In the genomic region with DNA sequence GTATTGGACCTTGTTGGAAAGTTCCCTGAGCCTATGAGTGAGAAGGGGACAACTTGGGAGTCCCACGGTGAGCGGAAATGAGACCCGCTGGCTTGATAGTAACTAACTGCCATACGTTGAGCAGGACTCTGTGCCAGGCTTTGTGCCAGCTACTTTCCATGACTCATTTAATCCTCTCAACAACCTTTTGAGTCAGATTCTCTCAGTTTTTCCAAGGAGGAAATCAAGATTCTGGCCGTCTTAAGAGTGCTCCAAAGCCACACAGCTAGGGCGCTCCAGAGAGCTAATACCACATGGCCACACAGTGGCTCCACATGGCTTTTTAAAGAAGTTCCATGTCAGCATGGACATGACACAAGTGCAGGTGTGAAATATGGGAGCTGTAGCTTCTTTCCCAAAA, we compare ENCODE assay signal across 18 cellular contexts. TPM values are rescaled to one million over a fixed set of nuclear protein-coding genes. Genes with fewer than 3 reads are reported as not detected.
DNase-seq lines count a peak whose midpoint lies in the region; ATAC-seq, FAIRE-seq and TF ChIP-seq lines count a peak whose summit lies in the region.
"Had no signal": no experiment of that assay in that cellular context is flagged by ENCODE, and none has a peak within 500 bp of the region (broad histone marks: within the 10 kb centered on the region; RNA-seq: fewer than 3 reads in every experiment).

No MANE protein-coding gene starts in this region.

- FAIRE-seq in HepG2 (lab: Jason Lieb, UNC) (no peak), endothelial cell of umbilical vein (lab: Jason Lieb, UNC) (no peak)
- FAIRE-seq: keratinocyte, RCC 7860 had no signal

- H3K9me1 ChIP-seq in endothelial cell of umbilical vein (replicated peaks; ENCODE audit: control insufficient read depth, extremely low read depth, insufficient read depth, low read length) = no peaks in the 10 kb centered on the region

- in situ Hi-C loops in HepG2 (cut with HindIII; ENCODE audit: extremely low pct_ligation_motif_present, low pct_unique_long_range_greater_than_20kb) = no loop called here

- H3K4me1 Mint-ChIP-seq in stimulated activated effector memory CD8-positive, alpha-beta T cell treated with anti-CD3 and anti-CD28 coated beads, Interleukin-12 subunit alpha, Interleukin-12 subunit beta, amount 100 ng/mL, for 72 hours = no peaks in the 10 kb centered on the region

- CTCF ChIA-PET in HepG2 (lab: Yijun Ruan, JAX; ENCODE audit: low intra/inter-chr PET ratio, low total read pairs) (no interaction called here), endothelial cell of umbilical vein (lab: Charles Lee) (interaction anchor here (1.0 to 2.2 kb wide), 8 partner anchors 10 to 258 kb away, joined by 3 to 9 read pairs (median 4); no protein-coding TSS in a partner anchor), OCI-LY7 (lab: Charles Lee; ENCODE audit: unreplicated experiment) (no interaction called here)

- POLR2A ChIA-PET in HepG2 (lab: Yijun Ruan, JAX) = no interaction called here
- POLR2A ChIA-PET in endothelial cell of umbilical vein (lab: Charles Lee) = no interaction called here
- POLR2A ChIA-PET in OCI-LY7 (lab: Charles Lee) = interaction anchor here (0.6 to 0.7 kb wide), 2 partner anchors 29 to 35 kb away, joined by 4 read pairs; no protein-coding TSS in a partner anchor

- no peak overlapping the region for H2AFZ ChIP-seq in HepG2 (ENCODE audit: low read length)
- no peak overlapping the region for H2AFZ ChIP-seq in endothelial cell of umbilical vein (ENCODE audit: low read depth, low read length)
- H2AFZ ChIP-seq in OCI-LY7 (ENCODE audit: low read length) = no peak overlapping the region

- H3K79me2 ChIP-seq in HepG2 (ENCODE audit: insufficient read depth, low read length) (no peaks in the 10 kb centered on the region), endothelial cell of umbilical vein (ENCODE audit: control insufficient read depth, insufficient read depth, low read length) (no peaks in the 10 kb centered on the region), OCI-LY7 (ENCODE audit: insufficient read depth, low read depth, low read length) (no peaks in the 10 kb centered on the region)

- intact Hi-C loops in HepG2 (cut with micrococcal nuclease; ENCODE audit: unreplicated experiment) = no loop called here
- intact Hi-C loops in right lobe of liver (cut with DNase I) = loop anchor here in 1 of 2 donors (10.0 kb wide), 1 partner anchor 248 kb away; no protein-coding TSS in a partner anchor
- intact Hi-C loops in endothelial cell of umbilical vein (cut with micrococcal nuclease) = no loop called here
- intact Hi-C loops in OCI-LY7 (cut with micrococcal nuclease; ENCODE audit: unreplicated experiment) = no loop called here

- peaks cover 4% of the 10 kb centered on the region for H3K9me3 Mint-ChIP-seq in stimulated activated effector memory CD8-positive, alpha-beta T cell treated with anti-CD3 and anti-CD28 coated beads, Interleukin-12 subunit alpha, Interleukin-12 subunit beta, amount 100 ng/mL, for 72 hours

- no peak for TF ChIP-seq CTCF in HepG2 (CRISPR knock-in tag; IDR thresholded peaks at IDR 0.05)
- TF ChIP-seq CTCF in right lobe of liver (IDR thresholded peaks at IDR 0.05) = no peak
- no peak for TF ChIP-seq CTCF in endothelial cell of umbilical vein (IDR thresholded peaks at IDR 0.05; ENCODE audit: extremely low read depth in 1 of 2, insufficient read depth in 1 of 2, low read depth in 1 of 2, low read length in 2 of 2)
- no peak for TF ChIP-seq CTCF in OCI-LY7 (conservative IDR thresholded peaks at IDR 0.05; ENCODE audit: low read length)

- no peaks in the 10 kb centered on the region for H3K27me3 ChIP-seq in HepG2 (ENCODE audit: control insufficient read depth in 1 of 2, insufficient read depth in 2 of 2, low read length in 2 of 2)
- no peaks in the 10 kb centered on the region for H3K27me3 ChIP-seq in right lobe of liver
- no peaks in the 10 kb centered on the region for H3K27me3 ChIP-seq in endothelial cell of umbilical vein (ENCODE audit: control insufficient read depth in 2 of 2, insufficient read depth in 2 of 2, low read length in 2 of 2)
- H3K27me3 ChIP-seq: body of pancreas had no signal

- BruUV-seq in HepG2 (replicated peaks; lab: Mats Ljungman, UMichigan) (no TSS peak), endothelial cell of umbilical vein (replicated peaks; lab: Mats Ljungman, UMichigan) (no TSS peak), OCI-LY7 (replicated peaks; lab: Mats Ljungman, UMichigan) (no TSS peak)

- H3K36me3 ChIP-seq in HepG2 (replicated peaks in 1 of 2; ENCODE audit: control insufficient read depth in 1 of 2, insufficient read depth in 2 of 2, low read length in 2 of 2) (no peaks in the 10 kb centered on the region), right lobe of liver (no peaks in the 10 kb centered on the region), endothelial cell of umbilical vein (ENCODE audit: control insufficient read depth in 2 of 2, extremely low read depth in 1 of 2, insufficient read depth in 2 of 2, low read length in 2 of 2) (peaks cover 11 to 22% of the 10 kb centered on the region in 2 experiments), OCI-LY7 (ENCODE audit: insufficient read depth, low read length) (0 out of 2 replicates have a peak, but pooled peaks cover 4% of the 10 kb centered on the region)
- H3K36me3 ChIP-seq: thoracic aorta had no signal

- H3K9me2 ChIP-seq in OCI-LY7 (ENCODE audit: insufficient read depth, low read length) = no peaks in the 10 kb centered on the region

- DNase-seq in HepG2 (ENCODE audit: low spot score) (no peak), right lobe of liver (no peak), NCI-H226 (peak; percentile 10), endothelial cell of umbilical vein (ENCODE audit: low read depth, low spot score) (peak; percentile 63), OCI-LY7 (ENCODE audit: low spot score) (no peak), SK-N-DZ (ENCODE audit: low spot score) (no peak)
- no peak for DNase-seq in stimulated activated effector memory CD8-positive, alpha-beta T cell treated with anti-CD3 and anti-CD28 coated beads, Interleukin-12 subunit alpha, Interleukin-12 subunit beta, amount 100 ng/mL, for 72 hours (ENCODE audit: low spot score in 2 of 2)
- DNase-seq: activated CD4-positive, alpha-beta T cell treated with anti-CD3 and anti-CD28 coated beads, Interleukin-2, amount 50 U/mL, for 1 hour; body of pancreas; Kasumi-1; NCI-H187; NCI-H510A treated with DMSO at 0.1 percent for 48 hours; posterior cingulate gyrus had no signal

- TF ChIP-seq EP300 in HepG2 (IDR thresholded peaks at IDR 0.05; ENCODE audit: low read depth in 2 of 2, low read length in 2 of 2) = no peak
- no peak for TF ChIP-seq EP300 in HepG2 (CRISPR knock-in tag; IDR thresholded peaks at IDR 0.05; ENCODE audit: borderline replicate concordance)

- H3K4me1 ChIP-seq in HepG2 (ENCODE audit: insufficient read depth, low read length) = no peaks in the 10 kb centered on the region
- H3K4me1 ChIP-seq in right lobe of liver = peaks cover 0 to 4% (median 0%) of the 10 kb centered on the region in 4 donors
- H3K4me1 ChIP-seq in endothelial cell of umbilical vein (ENCODE audit: control insufficient read depth, extremely low read depth, insufficient read depth, low read length) = no peaks in the 10 kb centered on the region
- no peaks in the 10 kb centered on the region for H3K4me1 ChIP-seq in OCI-LY7 (ENCODE audit: insufficient read depth, low read length, poor library complexity, severe bottlenecking)
- H3K4me1 ChIP-seq: body of pancreas had no signal

- TF ChIP-seq RAD21 in HepG2 (CRISPR knock-in tag; IDR thresholded peaks at IDR 0.05) = no peak

- H3K4me3 ChIP-seq in HepG2 (replicated peaks in 1 of 3; ENCODE audit: insufficient read depth in 1 of 3, low read depth in 2 of 3, low read length in 3 of 3) = no peak overlapping the region
- no peak overlapping the region for H3K4me3 ChIP-seq in right lobe of liver
- H3K4me3 ChIP-seq in endothelial cell of umbilical vein (replicated peaks in 1 of 3; ENCODE audit: insufficient read depth in 1 of 3, low read depth in 1 of 3, low read length in 3 of 3) = no peak overlapping the region
- no peak overlapping the region for H3K4me3 ChIP-seq in OCI-LY7 (ENCODE audit: low read depth, low read length, poor library complexity, severe bottlenecking)
- H3K4me3 ChIP-seq: body of pancreas, thoracic aorta had no signal

- 100% methylated on average over 6 of the region's 6 CpGs for WGBS in HepG2 (ENCODE audit: low lambda C conversion rate)
- 89% methylated on average over 3 of the region's 6 CpGs for WGBS in right lobe of liver (ENCODE audit: insufficient coverage, low coverage, low lambda C conversion rate, missing lambda C conversion rate)

- H3K9me3 ChIP-seq in HepG2 (ENCODE audit: low read length) = no peaks in the 10 kb centered on the region
- no peaks in the 10 kb centered on the region for H3K9me3 ChIP-seq in right lobe of liver
- H3K9me3 ChIP-seq in endothelial cell of umbilical vein (replicated peaks; ENCODE audit: control insufficient read depth, insufficient read depth, low read length) = no peaks in the 10 kb centered on the region
- H3K9me3 ChIP-seq in OCI-LY7 (ENCODE audit: low read length) = no peaks in the 10 kb centered on the region
- H3K9me3 ChIP-seq: body of pancreas, thoracic aorta had no signal

- dilution Hi-C loops in endothelial cell of umbilical vein (cut with MboI; ENCODE audit: extremely low pct_ligation_motif_present, low sequenced_read_pairs) = no loop called here

- H4K20me1 ChIP-seq in HepG2 (ENCODE audit: insufficient read depth, low read length) (no peaks in the 10 kb centered on the region), endothelial cell of umbilical vein (replicated peaks; ENCODE audit: control insufficient read depth, extremely low read depth, insufficient read depth, low read length) (no peaks in the 10 kb centered on the region), OCI-LY7 (ENCODE audit: insufficient read depth, low read length) (no peaks in the 10 kb centered on the region)

- TF ChIP-seq POLR2A in HepG2 (IDR thresholded peaks at IDR 0.05; ENCODE audit: insufficient read depth in 1 of 2, low read depth in 2 of 2, low read length in 2 of 2) (no peak), right lobe of liver (IDR thresholded peaks at IDR 0.05) (no peak), endothelial cell of umbilical vein (IDR thresholded peaks at IDR 0.05; ENCODE audit: low read depth, low read length) (no peak)

- no peak for ATAC-seq in HepG2
- no peak for ATAC-seq in right lobe of liver
- no peak for ATAC-seq in stimulated activated effector memory CD8-positive, alpha-beta T cell treated with anti-CD3 and anti-CD28 coated beads, Interleukin-12 subunit alpha, Interleukin-12 subunit beta, amount 100 ng/mL, for 72 hours
- no peak for ATAC-seq in HG03097 (IDR thresholded peaks at IDR 0.05; ENCODE audit: low FRiP score, unreplicated experiment)
- ATAC-seq: body of pancreas had no signal

- H3K9ac ChIP-seq in HepG2 (ENCODE audit: insufficient read depth, low read depth, low read length) (no peak overlapping the region), endothelial cell of umbilical vein (replicated peaks; ENCODE audit: extremely low read depth, insufficient read depth, low read length) (no peak overlapping the region)

- no peak overlapping the region for H3K27ac ChIP-seq in HepG2 (ENCODE audit: extremely low read length, insufficient read depth, low read length)
- no peak overlapping the region for H3K27ac ChIP-seq in right lobe of liver
- H3K27ac ChIP-seq in endothelial cell of umbilical vein (ENCODE audit: insufficient read depth, low read depth, low read length) = no peak overlapping the region
- H3K27ac ChIP-seq in OCI-LY7 (ENCODE audit: low read depth, low read length, poor library complexity, severe bottlenecking) = no peak overlapping the region
- H3K27ac ChIP-seq: body of pancreas, thoracic aorta had no signal

- H3K27ac Mint-ChIP-seq in stimulated activated effector memory CD8-positive, alpha-beta T cell treated with anti-CD3 and anti-CD28 coated beads, Interleukin-12 subunit alpha, Interleukin-12 subunit beta, amount 100 ng/mL, for 72 hours = peak overlapping the region; percentile 50
- H3K27ac Mint-ChIP-seq: activated T-helper 1 cell treated with anti-CD3 and anti-CD28 coated beads, Interleukin-12 subunit alpha, Interleukin-12 subunit beta, Interleukin-2, Interleukin-4 antibody, amounts not matched to agents 30 ng/mL and 10 ng/mL and 1 ng/mL, durations not matched to agents 14 hours and 24 hours and 36 hours had no signal

- H3K4me2 ChIP-seq in HepG2 (ENCODE audit: low read depth, low read length) = no peak overlapping the region
- no peak overlapping the region for H3K4me2 ChIP-seq in endothelial cell of umbilical vein (ENCODE audit: insufficient read depth, low read length)
- no peak overlapping the region for H3K4me2 ChIP-seq in OCI-LY7 (ENCODE audit: low read length)

- peaks cover 11% of the 10 kb centered on the region for H3K36me3 Mint-ChIP-seq in stimulated activated effector memory CD8-positive, alpha-beta T cell treated with anti-CD3 and anti-CD28 coated beads, Interleukin-12 subunit alpha, Interleukin-12 subunit beta, amount 100 ng/mL, for 72 hours

- H3K4me3 Mint-ChIP-seq in stimulated activated effector memory CD8-positive, alpha-beta T cell treated with anti-CD3 and anti-CD28 coated beads, Interleukin-12 subunit alpha, Interleukin-12 subunit beta, amount 100 ng/mL, for 72 hours = no peak overlapping the region
- H3K4me3 Mint-ChIP-seq: activated T-helper 1 cell treated with anti-CD3 and anti-CD28 coated beads, Interleukin-12 subunit alpha, Interleukin-12 subunit beta, Interleukin-2, Interleukin-4 antibody, amounts not matched to agents 30 ng/mL and 10 ng/mL and 1 ng/mL, durations not matched to agents 14 hours and 24 hours and 36 hours had no signal

RNA-seq across cellular contexts. Expression of gene NOD1, which starts 55.7 kb away (rescaled TPM):
- total RNA-seq in HepG2 (2016; rRNA removed; fragmentation: Illumina TruSeq; extraction: Trizol) = 2.9 TPM in 2 replicates
- total RNA-seq in HepG2 (2016; cell fraction: cytosol; rRNA removed; fragmentation: Illumina TruSeq; extraction: Trizol; ENCODE audit: low read depth) = 1.6 and 1.8 TPM in 2 replicates
- total RNA-seq in HepG2 (2016; cell fraction: insoluble cytoplasmic fraction; rRNA removed; fragmentation: Illumina TruSeq; extraction: Trizol) = 2.4 and 2.6 TPM in 2 replicates
- total RNA-seq in HepG2 (2016; cell fraction: membrane; rRNA removed; fragmentation: Illumina TruSeq; extraction: Trizol) = 1.7 and 3.3 TPM in 2 replicates
- total RNA-seq in HepG2 (2016; cell fraction: nucleus; rRNA removed; fragmentation: Illumina TruSeq; extraction: Trizol) = 4.8 and 4.9 TPM in 2 replicates
- 1.7 and 1.9 TPM in 2 replicates for polyA plus RNA-seq in HepG2 (2011; rRNA removed)
- 1.1 and 1.4 TPM in 2 replicates for polyA plus RNA-seq in HepG2 (2011; cell fraction: cytosol; rRNA removed)
- 4.1 and 4.3 TPM in 2 replicates for polyA plus RNA-seq in HepG2 (2011; cell fraction: nucleus; rRNA removed)
- 0.91 and 1.1 TPM in 2 replicates for polyA plus RNA-seq in HepG2 (2012)
- polyA plus RNA-seq in HepG2 (2016; cell fraction: cytosol; fragmentation: Illumina TruSeq; extraction: Trizol; ENCODE audit: low read depth) = 0.54 and 0.55 TPM in 2 replicates
- 2.1 and 3.1 TPM in 2 replicates for polyA plus RNA-seq in HepG2 (2016; cell fraction: insoluble cytoplasmic fraction; fragmentation: Illumina TruSeq; extraction: Trizol; ENCODE audit: low read depth)
- 1.2 TPM in 2 replicates for polyA plus RNA-seq in HepG2 (2016; cell fraction: membrane; fragmentation: Illumina TruSeq; extraction: Trizol; ENCODE audit: low read depth)
- polyA plus RNA-seq in HepG2 (2016; cell fraction: nucleus; fragmentation: Illumina TruSeq; extraction: Trizol; ENCODE audit: insufficient read depth, low read depth) = 6.7 and 7.0 TPM in 2 replicates
- polyA minus RNA-seq in HepG2 (2011; rRNA and poly(A)+ RNA removed; ENCODE audit: low replicate concordance) = 4.2 and 9.5 TPM in 2 replicates
- polyA minus RNA-seq in HepG2 (2011; cell fraction: cytosol; rRNA and poly(A)+ RNA removed) = 0.97 and 1.1 TPM in 2 replicates
- polyA minus RNA-seq in HepG2 (2011; cell fraction: nucleus; rRNA and poly(A)+ RNA removed) = 4.5 and 5.7 TPM in 2 replicates
- 1 to 10 TPM; 1.7 to 5.3 (median 2.7) TPM for total RNA-seq in right lobe of liver
- total RNA-seq in endothelial cell of umbilical vein = 39.2 and 39.7 TPM in 2 replicates
- polyA plus RNA-seq in endothelial cell of umbilical vein = 22.1 and 23.2 TPM in 2 replicates
- polyA plus RNA-seq in endothelial cell of umbilical vein (2011; cell fraction: cytosol; rRNA removed) = 14.3 and 16.9 TPM in 2 replicates
- 86.8 and 90.9 TPM in 2 replicates for polyA plus RNA-seq in endothelial cell of umbilical vein (2011; cell fraction: nucleus; rRNA removed)
- 13.3 and 14.4 TPM in 2 replicates for polyA plus RNA-seq in endothelial cell of umbilical vein (2012)
- 47.1 and 47.2 TPM in 2 replicates for polyA minus RNA-seq in endothelial cell of umbilical vein
- 4.5 TPM for polyA minus RNA-seq in endothelial cell of umbilical vein (2011; cell fraction: cytosol; rRNA and poly(A)+ RNA removed)
- polyA minus RNA-seq in endothelial cell of umbilical vein (2011; cell fraction: nucleus; rRNA and poly(A)+ RNA removed) = 73.2 and 79.1 TPM in 2 replicates
- 8.4 and 9.5 TPM in 2 replicates for total RNA-seq in OCI-LY7 (2014; rRNA removed; shearing (Covaris generic))
- 10.3 and 11.9 TPM in 2 replicates for total RNA-seq in OCI-LY7 (2022)
- 13.3 and 13.5 TPM in 2 replicates for polyA plus RNA-seq in SK-N-DZ (2014; cell fraction: cytosol; rRNA removed)
- polyA plus RNA-seq in SK-N-DZ (2014; cell fraction: nucleus; rRNA removed) = 27.6 and 38.7 TPM in 2 replicates

Comparison
In these comparisons a context has a peak if more than half of its experiments do, and no peak if none do; other contexts are left out.
1. DNase-seq: peak in NCI-H226 (single experiment) and endothelial cell of umbilical vein (single experiment); none in HepG2 (single experiment), right lobe of liver (0 of 3), stimulated activated effector memory CD8-positive, alpha-beta T cell treated with anti-CD3 and anti-CD28 coated beads, Interleukin-12 subunit alpha, Interleukin-12 subunit beta, amount 100 ng/mL, for 72 hours (0 of 2), OCI-LY7 (single experiment) and SK-N-DZ (single experiment).